In the genomic region with DNA sequence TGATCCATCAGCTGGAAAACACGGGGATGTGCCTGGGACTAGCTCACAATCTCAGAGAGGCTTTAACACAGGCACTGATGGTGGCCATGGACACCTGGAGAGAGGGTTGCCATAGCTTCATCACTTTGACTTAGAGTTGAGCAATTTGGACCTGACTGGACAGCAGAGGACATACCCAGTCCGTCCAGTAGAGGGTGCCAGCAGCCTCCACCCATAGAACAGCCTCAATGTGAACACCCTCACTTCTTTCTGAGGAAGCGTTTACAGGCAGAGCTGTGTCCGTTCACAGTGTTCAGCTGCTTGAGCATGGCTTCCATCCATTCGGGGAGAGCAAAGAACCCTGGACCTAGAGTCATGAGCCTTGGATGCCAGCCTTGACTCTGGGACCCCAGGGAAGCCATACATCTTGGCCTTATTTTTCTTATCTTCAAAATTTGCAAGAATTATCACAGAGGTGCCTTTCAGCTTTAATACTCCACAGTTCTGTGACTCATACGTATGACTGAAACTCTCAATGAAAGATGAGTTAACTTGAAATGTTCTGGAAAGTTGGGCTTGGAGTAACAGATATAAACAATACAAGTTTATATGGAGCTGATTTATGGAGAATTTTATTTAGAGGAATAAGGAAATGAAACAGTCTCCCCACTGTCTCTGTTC, we compare ENCODE assay signal across 8 cellular contexts.
DNase-seq lines count a peak whose midpoint lies in the region; ATAC-seq and TF ChIP-seq lines count a peak whose summit lies in the region.

No MANE protein-coding gene starts in this region.

- TF ChIP-seq CTCF in fibroblast of the aortic adventitia (IDR thresholded peaks at IDR 0.05; ENCODE audit: insufficient read depth, low read length) (peak; percentile 98), neural crest cell (conservative IDR thresholded peaks at IDR 0.05) (peak; percentile 83), tibial nerve (IDR thresholded peaks at IDR 0.05) (peak; percentile 63 to 77 (median 66))

- H3K27me3 ChIP-seq in tibial nerve = no peaks in the 10 kb centered on the region

- H3K4me1 Mint-ChIP-seq in neural crest cell = peaks cover 12% of the 10 kb centered on the region

- no peaks in the 10 kb centered on the region for H3K36me3 ChIP-seq in tibial nerve

- no peak overlapping the region for H3K4me3 ChIP-seq in fibroblast of the aortic adventitia (ENCODE audit: low read depth, low read length)
- H3K4me3 ChIP-seq in tibial nerve = no peak overlapping the region

- ATAC-seq in GM18517 (IDR thresholded peaks at IDR 0.05; ENCODE audit: unreplicated experiment) (peak; percentile 80), HG03095 (IDR thresholded peaks at IDR 0.05; ENCODE audit: unreplicated experiment) (peak; percentile 82)

- H3K9me3 ChIP-seq in tibial nerve = peaks cover 0 to 9% (median 0%) of the 10 kb centered on the region in 4 donors

- WGBS in tibial nerve, 2 donors = 11% methylated on average over 6 of the region's 6 CpGs

- H3K27ac ChIP-seq in tibial nerve = no peak overlapping the region

- DNase-seq in Ammon's horn (ENCODE audit: low spot score) = peak; percentile 85
- DNase-seq in NCI-H748 treated with DMSO at 0.1 percent for 48 hours (lab: John Stamatoyannopoulos, UW) = peak; percentile 34
- DNase-seq in activated CD8-positive, alpha-beta memory T cell treated with anti-CD3 and anti-CD28 coated beads, Interleukin-2, amount 50 U/mL, for 48 hours = peak; percentile 66
- DNase-seq in fibroblast of the aortic adventitia (ENCODE audit: low read depth) = peak; percentile 83
- DNase-seq in neural crest cell (ENCODE audit: low read depth, low spot score) = peak; percentile 69
- peak; percentile 35 to 71 for DNase-seq in tibial nerve (ENCODE audit: low spot score in 2 of 2)

- no peak for TF ChIP-seq POLR2A in tibial nerve (IDR thresholded peaks at IDR 0.05)

- H3K36me3 Mint-ChIP-seq in neural crest cell (ENCODE audit: low read depth) = peaks cover 3% of the 10 kb centered on the region

- TF ChIP-seq EP300 in tibial nerve (IDR thresholded peaks at IDR 0.05) = no peak

- H3K9me3 Mint-ChIP-seq in neural crest cell = peaks cover 6% of the 10 kb centered on the region

- H3K27ac Mint-ChIP-seq in neural crest cell (ENCODE audit: unreplicated experiment) = peak overlapping the region; percentile 4

- H3K27me3 Mint-ChIP-seq in neural crest cell (ENCODE audit: low read depth) = peaks cover 7% of the 10 kb centered on the region

- H3K4me3 Mint-ChIP-seq in neural crest cell = no peak overlapping the region

- H3K4me1 ChIP-seq in tibial nerve = peaks cover 0 to 9% (median 0%) of the 10 kb centered on the region in 4 donors

Comparison
In these comparisons a context has a peak if more than half of its experiments do, and no peak if none do; other contexts are left out.
1. DNase-seq: peak in every context shown above with its lines; median percentile 85 in Ammon's horn; 83 in fibroblast of the aortic adventitia; 69 in neural crest cell; 66 in activated CD8-positive, alpha-beta memory T cell treated with anti-CD3 and anti-CD28 coated beads, Interleukin-2, amount 50 U/mL, for 48 hours; 53 in tibial nerve; 34 in NCI-H748 treated with DMSO at 0.1 percent for 48 hours.